15 cellular contexts compared by ENCODE assay signal in the genomic region with DNA sequence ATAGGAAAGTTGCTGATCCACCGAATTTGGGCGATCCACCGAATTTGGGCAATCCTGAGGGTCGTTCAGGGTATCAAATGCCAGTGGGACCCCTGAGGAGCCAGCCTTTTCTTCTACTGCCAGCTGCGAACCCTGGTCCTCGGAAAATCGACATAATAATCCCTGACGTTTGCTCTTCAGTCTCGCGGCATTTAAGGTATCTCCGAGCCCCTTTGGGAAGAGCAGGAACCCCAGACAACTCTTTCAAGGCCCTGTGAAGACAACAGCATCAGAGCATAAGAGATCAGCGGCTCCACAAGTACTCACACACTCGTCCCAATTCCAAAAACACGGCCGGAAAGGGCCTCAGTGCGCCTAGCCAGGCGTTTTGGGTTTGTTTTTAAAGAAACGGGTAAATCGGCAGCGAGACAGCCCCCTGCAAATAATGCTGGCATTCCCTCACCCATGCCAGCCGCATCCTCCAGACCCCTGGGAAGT. TPM values are rescaled to one million over a fixed set of nuclear protein-coding genes. Genes with fewer than 3 reads are reported as not detected.
DNase-seq lines count a peak whose midpoint lies in the region; ATAC-seq and TF ChIP-seq lines count a peak whose summit lies in the region.
"Had no signal": no experiment of that assay in that cellular context is flagged by ENCODE, and none has a peak within 500 bp of the region (broad histone marks: within the 10 kb centered on the region; RNA-seq: fewer than 3 reads in every experiment).

No MANE protein-coding gene starts in this region.

- peak; percentile 21 for DNase-seq in NCI-H82 (lab: John Stamatoyannopoulos, UW)
- no peak for DNase-seq in NCI-H82 treated with DMSO at 0.1 percent for 48 hours (lab: John Stamatoyannopoulos, UW; ENCODE audit: unreplicated experiment)
- peak in 1 of 2 donors; percentile 47 for DNase-seq in foreskin fibroblast
- no peak for DNase-seq in psoas muscle
- DNase-seq in COLO829 (ENCODE audit: low spot score) = no peak
- no peak for DNase-seq in effector CD8-positive, alpha-beta T cell (lab: John Stamatoyannopoulos, UW)
- no peak for DNase-seq in left lobe of liver (ENCODE audit: low spot score)
- DNase-seq: 8988T; DMS79 treated with DMSO at 0.1 percent for 48 hours; NCI-H1048; stimulated activated naive CD4-positive, alpha-beta T cell treated with Interleukin-2 at 50 U/mL for 16 hours had no signal

- H3K27me3 ChIP-seq in HUES64 (ENCODE audit: insufficient read depth, low read length) (peaks cover 100% of the 10 kb centered on the region), psoas muscle (ENCODE audit: insufficient read depth in 3 of 3, low read length in 2 of 3) (peaks cover 0 to 54% (median 4%) of the 10 kb centered on the region in 3 donors)

- intact Hi-C loops in psoas muscle (cut with DNase I) = loop anchor here in 1 of 2 donors (5.0 to 10.0 kb wide), 2 partner anchors 126 to 1039 kb away; a partner anchor contains a TSS

- peak overlapping the region; percentile 48; the same call in 1 of the 2 replicates for H3K4me3 ChIP-seq in HUES64 (ENCODE audit: low read length)
- peak overlapping the region; percentile 71 to 96 for H3K4me3 ChIP-seq in foreskin fibroblast (ENCODE audit: low read depth in 1 of 2, low read length in 2 of 2)
- H3K4me3 ChIP-seq in psoas muscle = peak overlapping the region; percentile 84

- H3K9me3 ChIP-seq in HUES64 (ENCODE audit: insufficient read depth, low read depth, low read length) (no peaks in the 10 kb centered on the region), psoas muscle (no peaks in the 10 kb centered on the region)

- H3K36me3 ChIP-seq in HUES64 (ENCODE audit: insufficient read depth, low read length) = no peaks in the 10 kb centered on the region
- no peaks in the 10 kb centered on the region for H3K36me3 ChIP-seq in psoas muscle (ENCODE audit: insufficient read depth in 1 of 2, low read depth in 1 of 2)

- ATAC-seq in psoas muscle (no peak), left lobe of liver (no peak)
- ATAC-seq: natural killer cell treated with Interleukin-12 subunit alpha and Interleukin-12 subunit beta and Interleukin-15 and Interleukin-18, amount 100 ng/mL, for 72 hours had no signal

- H3K27ac ChIP-seq in HUES64 (ENCODE audit: low read depth, low read length) (no peak overlapping the region), psoas muscle (peak overlapping the region; percentile 96)
- H3K27ac ChIP-seq: HL-60 had no signal

- peaks cover 46% of the 10 kb centered on the region for H3K4me1 ChIP-seq in HUES64 (ENCODE audit: insufficient read depth, low read length)
- peaks cover 10% of the 10 kb centered on the region for H3K4me1 ChIP-seq in psoas muscle

- TF ChIP-seq CTCF in foreskin fibroblast (IDR thresholded peaks at IDR 0.05; ENCODE audit: low read depth, low read length) (no peak), psoas muscle (IDR thresholded peaks at IDR 0.05) (no peak)

- H3K9ac ChIP-seq in HUES64 (ENCODE audit: low read depth, low read length) = no peak overlapping the region

- WGBS in HUES64 = under 1% methylated on average over 21 of the region's 21 CpGs
- WGBS in psoas muscle, 3 donors = 2 to 3% (median 2%) methylated on average over 21 of the region's 21 CpGs

RNA-seq across cellular contexts. Expression of a gene that starts 1.0 kb away (rescaled TPM):
- 0.30 TPM for polyA plus RNA-seq in HUES64 (2013, experiment 1 of 2)
- 0.06 TPM for polyA plus RNA-seq in HUES64 (2013, experiment 2 of 2)
- total RNA-seq in psoas muscle = 10 to 100 TPM in 1 of 4 donors, 1 to 10 TPM in 2, under 1 TPM in 1; 0.60 to 14.4 (median 5.4) TPM
- polyA plus RNA-seq in psoas muscle = 10 to 100 TPM in 1 of 3 donors, 1 to 10 TPM in 1, under 1 TPM in 1; 0.76 to 11.2 (median 4.7) TPM
- total RNA-seq in left lobe of liver = not detected
- total RNA-seq: natural killer cell treated with Interleukin-12 subunit alpha and Interleukin-12 subunit beta and Interleukin-15 and Interleukin-18, amount 100 ng/mL, for 72 hours had no signal
- polyA plus RNA-seq: aorta had no signal
